In the genomic region with DNA sequence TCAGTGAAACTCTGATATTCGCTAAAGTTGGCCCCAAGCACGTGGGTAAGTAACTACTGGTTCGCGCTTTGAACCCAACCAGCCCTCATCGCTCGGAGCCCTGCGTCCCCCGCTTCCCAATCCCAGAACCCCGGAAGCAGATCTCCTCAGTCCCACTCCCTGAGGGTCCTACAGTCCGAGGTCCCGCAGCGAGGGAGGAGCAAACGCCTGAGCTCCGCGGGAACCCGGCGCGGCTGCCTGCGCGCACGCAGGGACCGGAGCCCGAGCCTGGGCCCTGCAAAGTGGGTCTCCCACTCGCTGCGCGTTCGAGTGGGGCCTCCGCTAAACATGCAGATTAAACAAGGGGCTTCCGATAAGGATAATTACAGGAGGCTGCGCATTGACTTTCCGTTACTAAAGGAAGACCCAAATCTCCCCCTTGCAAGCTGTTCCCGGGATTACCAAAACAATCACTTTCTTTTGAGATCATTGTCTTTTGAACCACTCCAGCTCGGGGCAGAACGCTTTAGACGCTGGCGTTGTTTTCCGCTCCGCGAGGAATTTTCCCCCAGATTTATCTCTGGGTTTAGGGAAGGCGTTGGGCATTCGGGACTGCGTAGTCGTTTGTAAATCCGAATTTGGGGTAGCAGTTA, we compare ENCODE assay signal across 12 cellular contexts. TPM values are rescaled to one million over a fixed set of nuclear protein-coding genes. Genes with fewer than 3 reads are reported as not detected.
DNase-seq lines count a peak whose midpoint lies in the region; ATAC-seq and TF ChIP-seq lines count a peak whose summit lies in the region.
"Had no signal": no experiment of that assay in that cellular context is flagged by ENCODE, and none has a peak within 500 bp of the region (broad histone marks: within the 10 kb centered on the region; RNA-seq: fewer than 3 reads in every experiment).

No MANE protein-coding gene starts in this region.

- no peak for TF ChIP-seq POLR2A in spleen (IDR thresholded peaks at IDR 0.05)

- peaks cover 90% of the 10 kb centered on the region for H3K27me3 ChIP-seq in RWPE2 (ENCODE audit: insufficient read depth, poor library complexity, severe bottlenecking)
- peaks cover 18 to 97% (median 79%) of the 10 kb centered on the region in 7 donors for H3K27me3 ChIP-seq in spleen (replicated peaks in 1 of 7)

- CTCF ChIA-PET in activated CD8-positive, alpha-beta memory T cell treated with anti-CD3 and anti-CD28 coated beads, Interleukin-2, amount 10 ng/mL, durations not matched to agents 7 days and 5 days (lab: Charles Lee), result no interaction called here
- CTCF ChIA-PET in activated CD4-positive, alpha-beta memory T cell treated with anti-CD3 and anti-CD28 coated beads, Interleukin-2, amount 10 ng/mL, durations not matched to agents 7 days and 5 days (lab: Charles Lee), result no interaction called here

- peaks cover 6% of the 10 kb centered on the region for H3K4me1 Mint-ChIP-seq in activated CD8-positive, alpha-beta memory T cell treated with anti-CD3 and anti-CD28 coated beads, Interleukin-2, amount 10 ng/mL, durations not matched to agents 7 days and 5 days
- no peaks in the 10 kb centered on the region for H3K4me1 Mint-ChIP-seq in glutamatergic neuron (ENCODE audit: low read depth, unreplicated experiment)
- peaks cover 9% of the 10 kb centered on the region for H3K4me1 Mint-ChIP-seq in activated CD4-positive, alpha-beta memory T cell treated with anti-CD3 and anti-CD28 coated beads, Interleukin-2, amount 10 ng/mL, durations not matched to agents 7 days and 5 days

- POLR2A ChIA-PET in activated CD4-positive, alpha-beta memory T cell treated with anti-CD3 and anti-CD28 coated beads, Interleukin-2, amount 10 ng/mL, durations not matched to agents 7 days and 5 days (lab: Charles Lee), result interaction anchor here (0.6 kb wide), 1 partner anchor 67 kb away, joined by 3 read pairs; no protein-coding TSS in a partner anchor

- H3K4me1 ChIP-seq in RWPE2 (ENCODE audit: insufficient read depth, poor library complexity, severe bottlenecking) (no peaks in the 10 kb centered on the region), spleen (peaks cover 0 to 39% (median 22%) of the 10 kb centered on the region in 6 donors)
- H3K4me1 ChIP-seq: colonic mucosa had no signal

- peaks cover 76% of the 10 kb centered on the region for H3K27me3 Mint-ChIP-seq in activated CD8-positive, alpha-beta memory T cell treated with anti-CD3 and anti-CD28 coated beads, Interleukin-2, amount 10 ng/mL, durations not matched to agents 7 days and 5 days
- H3K27me3 Mint-ChIP-seq in glutamatergic neuron (ENCODE audit: unreplicated experiment), result peaks cover 41% of the 10 kb centered on the region
- peaks cover 72% of the 10 kb centered on the region for H3K27me3 Mint-ChIP-seq in activated CD4-positive, alpha-beta memory T cell treated with anti-CD3 and anti-CD28 coated beads, Interleukin-2, amount 10 ng/mL, durations not matched to agents 7 days and 5 days

- H3K27ac ChIP-seq in RWPE2 (ENCODE audit: poor library complexity, severe bottlenecking) (no peak overlapping the region), spleen (no peak overlapping the region)
- H3K27ac ChIP-seq: colonic mucosa, neutrophil had no signal

- no peaks in the 10 kb centered on the region for H3K9me3 Mint-ChIP-seq in activated CD8-positive, alpha-beta memory T cell treated with anti-CD3 and anti-CD28 coated beads, Interleukin-2, amount 10 ng/mL, durations not matched to agents 7 days and 5 days (ENCODE audit: low read depth)
- peaks cover 5% of the 10 kb centered on the region for H3K9me3 Mint-ChIP-seq in glutamatergic neuron (ENCODE audit: unreplicated experiment)
- H3K9me3 Mint-ChIP-seq in activated CD4-positive, alpha-beta memory T cell treated with anti-CD3 and anti-CD28 coated beads, Interleukin-2, amount 10 ng/mL, durations not matched to agents 7 days and 5 days, result no peaks in the 10 kb centered on the region

- H3K36me3 Mint-ChIP-seq in activated CD8-positive, alpha-beta memory T cell treated with anti-CD3 and anti-CD28 coated beads, Interleukin-2, amount 10 ng/mL, durations not matched to agents 7 days and 5 days, result peaks cover 2% of the 10 kb centered on the region
- peaks cover 11% of the 10 kb centered on the region for H3K36me3 Mint-ChIP-seq in glutamatergic neuron (ENCODE audit: unreplicated experiment)
- H3K36me3 Mint-ChIP-seq in activated CD4-positive, alpha-beta memory T cell treated with anti-CD3 and anti-CD28 coated beads, Interleukin-2, amount 10 ng/mL, durations not matched to agents 7 days and 5 days (ENCODE audit: low read depth), result peaks cover 2% of the 10 kb centered on the region

- WGBS in spleen, 5 donors, result 6 to 16% (median 8%) methylated on average over 44 of the region's 44 CpGs

- ATAC-seq in activated CD8-positive, alpha-beta memory T cell treated with anti-CD3 and anti-CD28 coated beads, Interleukin-2, amount 10 ng/mL, durations not matched to agents 7 days and 5 days, result no peak
- ATAC-seq in RWPE2 (ENCODE audit: low read depth), result no peak
- ATAC-seq in GM18858 (IDR thresholded peaks at IDR 0.05; ENCODE audit: unreplicated experiment), result no peak

- peak; percentile 58 for DNase-seq in activated CD8-positive, alpha-beta memory T cell treated with anti-CD3 and anti-CD28 coated beads for 24 hours
- no peak for DNase-seq in activated CD8-positive, alpha-beta memory T cell treated with anti-CD3 and anti-CD28 coated beads, Interleukin-2, amount 10 ng/mL, durations not matched to agents 7 days and 5 days
- peak; percentile 49 for DNase-seq in RWPE2 (ENCODE audit: low spot score)
- DNase-seq in glutamatergic neuron, result no peak
- peak; percentile 76 for DNase-seq in spleen
- DNase-seq in activated CD4-positive, alpha-beta memory T cell treated with anti-CD3 and anti-CD28 coated beads, Interleukin-2, amount 10 ng/mL, durations not matched to agents 7 days and 5 days, result no peak
- no peak for DNase-seq in NCI-H1417 (lab: John Stamatoyannopoulos, UW)
- DNase-seq: colonic mucosa had no signal

- H3K27ac Mint-ChIP-seq in activated CD8-positive, alpha-beta memory T cell treated with anti-CD3 and anti-CD28 coated beads, Interleukin-2, amount 10 ng/mL, durations not matched to agents 7 days and 5 days, result no peak overlapping the region
- no peak overlapping the region for H3K27ac Mint-ChIP-seq in glutamatergic neuron (ENCODE audit: unreplicated experiment)
- H3K27ac Mint-ChIP-seq in activated CD4-positive, alpha-beta memory T cell treated with anti-CD3 and anti-CD28 coated beads, Interleukin-2, amount 10 ng/mL, durations not matched to agents 7 days and 5 days, result no peak overlapping the region

- H3K36me3 ChIP-seq in RWPE2 (ENCODE audit: low read depth) (no peaks in the 10 kb centered on the region), spleen (no peaks in the 10 kb centered on the region)
- H3K36me3 ChIP-seq: colonic mucosa, neutrophil had no signal

- intact Hi-C loops in spleen (cut with DNase I; ENCODE audit: low total_unique reads), result loop anchor here (10.0 kb wide), 1 partner anchor 312 kb away; a partner anchor contains a TSS

- no peak overlapping the region for H3K4me3 Mint-ChIP-seq in activated CD8-positive, alpha-beta memory T cell treated with anti-CD3 and anti-CD28 coated beads, Interleukin-2, amount 10 ng/mL, durations not matched to agents 7 days and 5 days
- H3K4me3 Mint-ChIP-seq in glutamatergic neuron (ENCODE audit: unreplicated experiment), result peak overlapping the region; percentile 52
- H3K4me3 Mint-ChIP-seq in activated CD4-positive, alpha-beta memory T cell treated with anti-CD3 and anti-CD28 coated beads, Interleukin-2, amount 10 ng/mL, durations not matched to agents 7 days and 5 days, result no peak overlapping the region

- TF ChIP-seq CTCF in RWPE2 (IDR thresholded peaks at IDR 0.05; ENCODE audit: poor library complexity, severe bottlenecking), result no peak
- TF ChIP-seq CTCF in glutamatergic neuron (IDR thresholded peaks at IDR 0.05; ENCODE audit: partially characterized antibody, unreplicated experiment), result no peak
- TF ChIP-seq CTCF in spleen (IDR thresholded peaks at IDR 0.05 in 8 of 11, conservative IDR thresholded peaks at IDR 0.05 in 3 of 11), result no peak

- H3K4me3 ChIP-seq in RWPE2 (ENCODE audit: severe bottlenecking) (no peak overlapping the region), spleen (peak overlapping the region in 1 of 8 donors; percentile 46)
- H3K4me3 ChIP-seq: colonic mucosa had no signal

- H3K9me3 ChIP-seq in RWPE2 (ENCODE audit: severe bottlenecking) (no peaks in the 10 kb centered on the region), spleen (no peaks in the 10 kb centered on the region)
- H3K9me3 ChIP-seq: colonic mucosa, neutrophil had no signal

RNA-seq across cellular contexts. Expression of a gene that starts 1.3 kb away (rescaled TPM):
- not detected for total RNA-seq in activated CD8-positive, alpha-beta memory T cell treated with anti-CD3 and anti-CD28 coated beads, Interleukin-2, amount 10 ng/mL, durations not matched to agents 7 days and 5 days
- total RNA-seq in glutamatergic neuron (ENCODE audit: unreplicated experiment) (not detected), spleen (not detected)
- not detected for polyA plus RNA-seq in spleen
- not detected for total RNA-seq in activated CD4-positive, alpha-beta memory T cell treated with anti-CD3 and anti-CD28 coated beads, Interleukin-2, amount 10 ng/mL, durations not matched to agents 7 days and 5 days
- total RNA-seq: colonic mucosa; fibroblast of villous mesenchyme; T-helper 1 cell treated with Interleukin-12 subunit alpha and Interleukin-12 subunit beta and Interleukin-4 antibody, amounts not matched to agents 30 ng/mL and 1 ng/mL, for 36 hours had no signal

RNA-seq across cellular contexts. Expression of a gene that starts 25.3 kb away (rescaled TPM):
- 10 to 100 TPM; 44.4 TPM for total RNA-seq in activated CD8-positive, alpha-beta memory T cell treated with anti-CD3 and anti-CD28 coated beads, Interleukin-2, amount 10 ng/mL, durations not matched to agents 7 days and 5 days
- total RNA-seq in glutamatergic neuron (ENCODE audit: unreplicated experiment) (not detected), spleen (10 to 100 TPM; 34.0 to 50.8 (median 41.3) TPM)
- 10 to 100 TPM; 20.3 to 26.8 (median 26.3) TPM for polyA plus RNA-seq in spleen
- 10 to 100 TPM; 38.3 to 40.3 TPM for total RNA-seq in activated CD4-positive, alpha-beta memory T cell treated with anti-CD3 and anti-CD28 coated beads, Interleukin-2, amount 10 ng/mL, durations not matched to agents 7 days and 5 days

Comparison
In these comparisons a context has a peak if more than half of its experiments do, and no peak if none do; other contexts are left out.
1. DNase-seq: peak in activated CD8-positive, alpha-beta memory T cell treated with anti-CD3 and anti-CD28 coated beads for 24 hours (single experiment), RWPE2 (single experiment) and spleen (single experiment); none in activated CD8-positive, alpha-beta memory T cell treated with anti-CD3 and anti-CD28 coated beads, Interleukin-2, amount 10 ng/mL, durations not matched to agents 7 days and 5 days (single experiment), glutamatergic neuron (single experiment), activated CD4-positive, alpha-beta memory T cell treated with anti-CD3 and anti-CD28 coated beads, Interleukin-2, amount 10 ng/mL, durations not matched to agents 7 days and 5 days (single experiment) and NCI-H1417 (0 of 3).
2. RNA of a gene that starts 25.3 kb away (total RNA-seq): 44.4 TPM in activated CD8-positive, alpha-beta memory T cell treated with anti-CD3 and anti-CD28 coated beads, Interleukin-2, amount 10 ng/mL, durations not matched to agents 7 days and 5 days, 34.0 to 50.8 TPM in spleen and 38.3 to 40.3 TPM in activated CD4-positive, alpha-beta memory T cell treated with anti-CD3 and anti-CD28 coated beads, Interleukin-2, amount 10 ng/mL, durations not matched to agents 7 days and 5 days; not detected in glutamatergic neuron (single experiment); every median in the first group is over 10 times any median in the second.